11 cellular contexts compared by ENCODE assay signal in genomic region chr12:72570601-72571000, GRCh38.
A peak's percentile ranks its signal among the peaks of the same experiment; 100 is the strongest.
DNase-seq lines count a peak whose midpoint lies in the region; TF ChIP-seq lines count a peak whose summit lies in the region.
"Had no signal": no experiment of that assay in that cellular context is flagged by ENCODE, and none has a peak within 500 bp of the region (broad histone marks: within the 10 kb centered on the region; RNA-seq: fewer than 3 reads in every experiment).

No MANE protein-coding gene starts in this region.

- H3K4me1 Mint-ChIP-seq in osteocyte (ENCODE audit: unreplicated experiment), result no peaks in the 10 kb centered on the region

- in situ Hi-C loops in astrocyte of the spinal cord (cut with HindIII; ENCODE audit: low sequenced_read_pairs), result no loop called here

- no peak overlapping the region for H3K4me3 ChIP-seq in astrocyte of the spinal cord (ENCODE audit: low read depth, low read length)
- H3K4me3 ChIP-seq: A549, spleen had no signal

- no peaks in the 10 kb centered on the region for H3K9me3 Mint-ChIP-seq in osteocyte (ENCODE audit: unreplicated experiment)

- H3K27ac Mint-ChIP-seq in osteocyte (ENCODE audit: unreplicated experiment), result no peak overlapping the region
- H3K27ac Mint-ChIP-seq: activated naive CD8-positive, alpha-beta T cell had no signal

- H3K4me3 Mint-ChIP-seq in osteocyte (ENCODE audit: unreplicated experiment), result no peak overlapping the region
- H3K4me3 Mint-ChIP-seq: activated naive CD8-positive, alpha-beta T cell had no signal

- no peaks in the 10 kb centered on the region for H3K36me3 Mint-ChIP-seq in osteocyte (ENCODE audit: unreplicated experiment)
- H3K36me3 Mint-ChIP-seq: activated naive CD8-positive, alpha-beta T cell had no signal

- DNase-seq in DMS53 (lab: John Stamatoyannopoulos, UW) (peak; percentile 46), DMS53 treated with DMSO at 0.1 percent for 48 hours (lab: John Stamatoyannopoulos, UW; ENCODE audit: unreplicated experiment) (no peak), KG1 (lab: John Stamatoyannopoulos, UW) (peak; percentile 49), astrocyte of the spinal cord (ENCODE audit: low read depth, low spot score) (no peak), osteocyte (ENCODE audit: extremely low spot score, unreplicated experiment) (no peak), NCI-H1930 (lab: John Stamatoyannopoulos, UW) (no peak), hippocampal formation (lab: John Stamatoyannopoulos, UW) (no peak)
- no peak for DNase-seq in stimulated activated CD4-positive, alpha-beta T cell treated with anti-CD3 and anti-CD28 coated beads, Interleukin-4, amount 100 ng/mL, for 24 hours
- DNase-seq: spleen had no signal

- TF ChIP-seq CTCF in astrocyte of the spinal cord (IDR thresholded peaks at IDR 0.05; ENCODE audit: low read depth, low read length) (peak; percentile 29), osteocyte (IDR thresholded peaks at IDR 0.05) (peak; percentile 6)

- no peaks in the 10 kb centered on the region for H3K27me3 Mint-ChIP-seq in osteocyte (ENCODE audit: unreplicated experiment)
- H3K27me3 Mint-ChIP-seq: activated naive CD8-positive, alpha-beta T cell had no signal

Comparison
In these comparisons a context has a peak if more than half of its experiments do, and no peak if none do; other contexts are left out.
1. DNase-seq: peak in DMS53 (single experiment) and KG1 (single experiment); none in DMS53 treated with DMSO at 0.1 percent for 48 hours (single experiment), astrocyte of the spinal cord (single experiment), osteocyte (single experiment), NCI-H1930 (0 of 2), hippocampal formation (0 of 2) and stimulated activated CD4-positive, alpha-beta T cell treated with anti-CD3 and anti-CD28 coated beads, Interleukin-4, amount 100 ng/mL, for 24 hours (single experiment).